In genomic region chr6:37182736-37183590, GRCh38 we compare ENCODE assay signal across 9 cellular contexts. TPM values are rescaled to one million over a fixed set of nuclear protein-coding genes. Genes with fewer than 3 reads are reported as not detected.
DNase-seq lines count a peak whose midpoint lies in the region; TF ChIP-seq lines count a peak whose summit lies in the region.
"Had no signal": no experiment of that assay in that cellular context is flagged by ENCODE, and none has a peak within 500 bp of the region (broad histone marks: within the 10 kb centered on the region; RNA-seq: fewer than 3 reads in every experiment).

No MANE protein-coding gene starts in this region.

- no peak for TF ChIP-seq CTCF in left ventricle myocardium inferior (IDR thresholded peaks at IDR 0.05; ENCODE audit: borderline replicate concordance)

- no peaks in the 10 kb centered on the region for H3K27me3 ChIP-seq in left ventricle myocardium inferior (ENCODE audit: low read depth)
- no peaks in the 10 kb centered on the region for H3K27me3 ChIP-seq in GM23248 (replicated peaks; ENCODE audit: insufficient read depth)

- H3K4me3 ChIP-seq in left ventricle myocardium inferior (no peak overlapping the region), GM23248 (no peak overlapping the region)
- H3K4me3 ChIP-seq: SK-N-MC had no signal

- H3K9me2 ChIP-seq in GM23248 (ENCODE audit: insufficient read depth), result no peaks in the 10 kb centered on the region

- peak overlapping the region; percentile 100 for H3K27ac ChIP-seq in KOPT-K1 (ENCODE audit: low read depth, low read length, poor library complexity, severe bottlenecking)
- H3K27ac ChIP-seq in left ventricle myocardium inferior (replicated peaks), result peak overlapping the region; percentile 38
- no peak overlapping the region for H3K27ac ChIP-seq in GM23248
- H3K27ac ChIP-seq: SK-N-MC had no signal

- 81 to 82% methylated on average over 7 to 8 of the region's 8 CpGs for WGBS in GM23248 (ENCODE audit: low coverage in 1 of 2, low lambda C conversion rate in 2 of 2, missing lambda C conversion rate in 2 of 2), 2 experiments

- H3K4me1 ChIP-seq in left ventricle myocardium inferior (no peaks in the 10 kb centered on the region), GM23248 (ENCODE audit: insufficient read depth) (no peaks in the 10 kb centered on the region)

- intact Hi-C loops in left ventricle myocardium inferior (cut with micrococcal nuclease), result no loop called here

- H3K36me3 ChIP-seq in KOPT-K1 (ENCODE audit: insufficient read depth, low read length), result no peaks in the 10 kb centered on the region
- H3K36me3 ChIP-seq in left ventricle myocardium inferior, result no peaks in the 10 kb centered on the region
- H3K36me3 ChIP-seq in GM23248 (ENCODE audit: low read depth), result no peaks in the 10 kb centered on the region

- in situ Hi-C loops in GM23248 (cut with MboI), result no loop called here

- H3K9me3 ChIP-seq in KOPT-K1 (ENCODE audit: insufficient read depth, low read length, poor library complexity, severe bottlenecking) (no peaks in the 10 kb centered on the region), left ventricle myocardium inferior (replicated peaks) (no peaks in the 10 kb centered on the region), GM23248 (ENCODE audit: low read depth) (no peaks in the 10 kb centered on the region)

- no peak overlapping the region for H2AFZ ChIP-seq in GM23248

- peak; percentile 53 to 56 for DNase-seq in activated CD4-positive, alpha-beta T cell treated with anti-CD3 and anti-CD28 coated beads, Interleukin-2, amount 50 U/mL, for 4 hours
- DNase-seq in left ventricle myocardium inferior, result no peak
- peak; percentile 75 for DNase-seq in stimulated activated CD8-positive, alpha-beta memory T cell treated with anti-CD3 and anti-CD28 coated beads, Interleukin-4, amount 100 ng/mL, for 48 hours
- DNase-seq in NCI-H510A (lab: John Stamatoyannopoulos, UW), result no peak
- DNase-seq in NCI-H1694 (lab: John Stamatoyannopoulos, UW), result no peak
- DNase-seq in iPS-NIHi7 (ENCODE audit: extremely low spot score), result no peak
- DNase-seq in GM23248, result no peak

- no peak overlapping the region for H3K4me2 ChIP-seq in GM23248 (ENCODE audit: unreplicated experiment)

- H3K79me2 ChIP-seq in GM23248 (ENCODE audit: insufficient read depth), result no peaks in the 10 kb centered on the region

- no peaks in the 10 kb centered on the region for H4K20me1 ChIP-seq in GM23248 (ENCODE audit: insufficient read depth)

- H3F3A ChIP-seq in GM23248 (ENCODE audit: insufficient read depth), result no peaks in the 10 kb centered on the region

- H3K9ac ChIP-seq in GM23248, result no peak overlapping the region

RNA-seq across cellular contexts. Expression of gene PIM1, which starts 13.0 kb away (rescaled TPM):
- 28.9 TPM for total RNA-seq in left ventricle myocardium inferior
- total RNA-seq in GM23248 (2014; rRNA removed; shearing (Covaris generic)), result 12.6 and 15.5 TPM in 2 replicates
- polyA plus RNA-seq in GM23248 (2016; fragmentation: Nextera tagmentation; extraction: Ambion mirVana), result 10.8 and 12.0 TPM in 2 replicates

Comparison
In these comparisons a context has a peak if more than half of its experiments do, and no peak if none do; other contexts are left out.
1. DNase-seq: peak in activated CD4-positive, alpha-beta T cell treated with anti-CD3 and anti-CD28 coated beads, Interleukin-2, amount 50 U/mL, for 4 hours (2 of 2) and stimulated activated CD8-positive, alpha-beta memory T cell treated with anti-CD3 and anti-CD28 coated beads, Interleukin-4, amount 100 ng/mL, for 48 hours (single experiment); none in left ventricle myocardium inferior (single experiment), NCI-H510A (single experiment), NCI-H1694 (single experiment), iPS-NIHi7 (single experiment) and GM23248 (single experiment).